Comparison of ENCODE assay signal across 8 cellular contexts in genomic region chr14:73612339-73613045, GRCh38. TPM values are rescaled to one million over a fixed set of nuclear protein-coding genes. Genes with fewer than 3 reads are reported as not detected.
DNase-seq lines count a peak whose midpoint lies in the region; ATAC-seq and TF ChIP-seq lines count a peak whose summit lies in the region.

Gene ACOT6 (plus strand): TSS chr14:73612517. CDS start chr14:73612572, 55 bp downstream.

- H3K9me3 ChIP-seq in left ventricle myocardium inferior (replicated peaks) (peaks cover 5% of the 10 kb centered on the region), upper lobe of right lung (no peaks in the 10 kb centered on the region)

- H3K4me1 ChIP-seq in left ventricle myocardium inferior = peaks cover 9% of the 10 kb centered on the region
- H3K4me1 ChIP-seq in upper lobe of right lung = no peaks in the 10 kb centered on the region

- peaks cover 5 to 6% (median 6%) of the 10 kb centered on the region in 3 donors for H3K4me1 Mint-ChIP-seq in T-cell

- peak; percentile 76 for DNase-seq in Caki2 (ENCODE audit: low read depth)
- DNase-seq in KG1 (lab: John Stamatoyannopoulos, UW) = peak; percentile 82
- peak; percentile 43 to 76 (median 60) for DNase-seq in T-cell
- peak; percentile 65 for DNase-seq in amniotic epithelial cell (ENCODE audit: low read depth)
- DNase-seq in left ventricle myocardium inferior = peak; percentile 69
- DNase-seq in posterior vena cava (ENCODE audit: low spot score) = peak; percentile 92
- DNase-seq in upper lobe of right lung = peak; percentile 91

- H3K27ac ChIP-seq in left ventricle myocardium inferior (replicated peaks) (peak within 1 kb of the TSS; percentile 83), upper lobe of right lung (peak within 1 kb of the TSS; percentile 84)

- in situ Hi-C loops in Caki2 (cut with HindIII; ENCODE audit: low pct_unique_long_range_greater_than_20kb, low sequenced_read_pairs) = no loop called here

- intact Hi-C loops in left ventricle myocardium inferior (cut with micrococcal nuclease) (no loop called here), posterior vena cava (cut with DNase I) (no loop called here), upper lobe of right lung (cut with DNase I) (no loop called here)

- ATAC-seq in GM21390 (IDR thresholded peaks at IDR 0.05; ENCODE audit: unreplicated experiment) (peak; percentile 71), T-cell (replicated peaks in 1 of 4) (peak; percentile 89 to 92 (median 90)), upper lobe of right lung (peak; percentile 95)

- H3K36me3 ChIP-seq in left ventricle myocardium inferior (no peaks in the 10 kb centered on the region), upper lobe of right lung (no peaks in the 10 kb centered on the region)

- TF ChIP-seq CTCF in left ventricle myocardium inferior (IDR thresholded peaks at IDR 0.05; ENCODE audit: borderline replicate concordance) (no peak), upper lobe of right lung (IDR thresholded peaks at IDR 0.05) (no peak)

- peak within 1 kb of the TSS; percentile 83 to 92 for H3K27ac Mint-ChIP-seq in T-cell

- peak within 1 kb of the TSS; percentile 80 to 88 (median 85) for H3K4me3 Mint-ChIP-seq in T-cell

- H3K27me3 Mint-ChIP-seq in T-cell = no peaks in the 10 kb centered on the region

- POLR2A ChIA-PET in T-cell (lab: Charles Lee) = interaction anchor here (0.6 to 1.1 kb wide), 2 partner anchors 43 to 45 kb away, joined by 3 to 9 read pairs; partner anchors contain the start of gene ACOT2 (in 1 of the 2)

- CTCF ChIA-PET in T-cell (lab: Charles Lee) = interaction anchor here (0.6 to 1.5 kb wide), 6 partner anchors 21 to 76 kb away, joined by 3 to 17 read pairs (median 4); partner anchors contain the start of genes ACOT2 (in 1 of the 2) and ACOT4 (in 1 of the 2)

- H3K9me3 Mint-ChIP-seq in T-cell = no peaks in the 10 kb centered on the region

- no peaks in the 10 kb centered on the region for H3K27me3 ChIP-seq in left ventricle myocardium inferior (ENCODE audit: low read depth)
- H3K27me3 ChIP-seq in upper lobe of right lung = no peaks in the 10 kb centered on the region

- H3K4me3 ChIP-seq in left ventricle myocardium inferior (peak within 1 kb of the TSS; percentile 71), upper lobe of right lung (peak within 1 kb of the TSS; percentile 68)

- H3K36me3 Mint-ChIP-seq in T-cell = no peaks in the 10 kb centered on the region

RNA-seq across cellular contexts. Expression of gene ACOT6, which starts in this region (rescaled TPM):
- not detected in 2 replicates for total RNA-seq in Caki2 (2014; rRNA removed; shearing (Covaris generic); ENCODE audit: low replicate concordance)
- total RNA-seq in T-cell (not detected), left ventricle myocardium inferior (not detected), posterior vena cava (not detected), upper lobe of right lung (not detected)

Comparison
In these comparisons a context has a peak if more than half of its experiments do, and no peak if none do; other contexts are left out.
1. Peak in every context shown above with its lines: DNase-seq, ATAC-seq, H3K4me3 ChIP-seq and H3K27ac ChIP-seq.
2. Peak in DNase-seq in Caki2; RNA of the gene not detected or under 1 TPM.
3. Peak in DNase-seq and ATAC-seq in T-cell; RNA of the gene not detected or under 1 TPM.
4. Peak in DNase-seq, H3K4me3 ChIP-seq and H3K27ac ChIP-seq in left ventricle myocardium inferior; RNA of the gene not detected or under 1 TPM.
5. Peak in DNase-seq in posterior vena cava; RNA of the gene not detected or under 1 TPM.
6. Peak in DNase-seq, ATAC-seq, H3K4me3 ChIP-seq and H3K27ac ChIP-seq in upper lobe of right lung; RNA of the gene not detected or under 1 TPM.